7 cellular contexts compared by ENCODE assay signal in the genomic region with DNA sequence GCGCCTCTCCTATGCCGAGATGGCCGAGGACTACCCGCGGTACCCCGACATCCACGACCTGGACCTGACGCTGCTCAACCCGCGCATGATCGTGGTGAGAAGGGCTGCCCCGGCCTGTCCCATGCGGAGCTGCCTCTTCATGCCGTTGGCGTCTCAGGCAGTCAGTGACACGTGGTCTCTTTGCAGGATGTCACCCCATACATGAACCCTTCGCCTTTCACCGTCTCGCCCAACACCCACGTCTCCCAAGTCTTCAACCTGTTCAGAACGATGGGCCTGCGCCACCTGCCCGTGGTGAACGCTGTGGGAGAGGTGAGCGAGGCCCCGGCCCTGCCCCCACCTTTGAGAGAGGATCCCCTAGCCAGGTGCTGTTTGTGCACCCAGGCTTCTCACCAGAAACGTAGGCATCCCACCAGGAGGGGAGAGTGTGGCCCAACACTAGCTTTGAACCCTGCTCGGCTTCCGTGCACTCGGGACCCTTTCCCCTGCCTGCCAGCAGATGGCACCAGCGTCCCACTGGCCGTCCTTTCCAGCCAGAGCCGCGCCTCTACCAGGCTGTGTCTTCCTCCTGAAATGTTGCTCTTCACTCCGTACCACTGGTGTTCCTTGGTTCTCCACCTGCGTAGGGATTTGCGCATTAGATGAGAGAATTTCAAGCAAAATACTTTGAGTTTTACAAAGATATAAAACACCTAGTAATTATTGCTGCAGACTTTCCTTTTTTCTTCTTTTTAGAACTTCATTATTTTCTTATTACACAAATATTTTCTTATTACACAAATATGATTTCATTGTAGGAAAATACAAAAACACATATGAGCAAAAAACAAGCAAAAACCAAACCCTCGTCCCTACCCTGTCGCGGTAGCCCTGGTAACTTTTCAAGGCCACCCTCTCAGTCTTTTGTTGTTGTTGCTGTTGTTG.
DNase-seq lines count a peak whose midpoint lies in the region; ATAC-seq and TF ChIP-seq lines count a peak whose summit lies in the region.

No MANE protein-coding gene starts in this region.

- TF ChIP-seq CTCF in GM12874 (IDR thresholded peaks at IDR 0.05; ENCODE audit: insufficient read depth, low read depth, low read length): peak; percentile 100

- peak; percentile 42 for DNase-seq in NCI-H1694 (lab: John Stamatoyannopoulos, UW)
- DNase-seq in UCSD-AML1 (lab: John Stamatoyannopoulos, UW; ENCODE audit: unreplicated experiment): peak; percentile 56
- peak; percentile 75 for DNase-seq in astrocyte of the hippocampus (ENCODE audit: low read depth, low spot score)
- peak in 47 of 51 donors; percentile 8 to 80 (median 45) for DNase-seq in hypothalamus (lab: John Stamatoyannopoulos, UW)
- peak; percentile 18 for DNase-seq in smooth muscle cell of the brain vasculature (ENCODE audit: low read depth, low spot score)

- no peak for ATAC-seq in HG02798 (IDR thresholded peaks at IDR 0.05; ENCODE audit: poor library complexity, unreplicated experiment)

Comparison
In these comparisons a context has a peak if more than half of its experiments do, and no peak if none do; other contexts are left out.
1. DNase-seq: peak in every context shown above with its lines; median percentile 75 in astrocyte of the hippocampus; 56 in UCSD-AML1; 45 in hypothalamus; 42 in NCI-H1694; 18 in smooth muscle cell of the brain vasculature.